ENCODE assay signal across 30 cellular contexts in genomic region chr5:116892993-116893392, GRCh38.
"Had no signal": no experiment of that assay in that cellular context is flagged by ENCODE, and none has a peak within 500 bp of the region (broad histone marks: within the 10 kb centered on the region; RNA-seq: fewer than 3 reads in every experiment).

No MANE protein-coding gene starts in this region.

- H3K4me1 ChIP-seq: ascending aorta, colonic mucosa, Peyer's patch, SJSA1 had no signal

- H3K27ac ChIP-seq: ascending aorta, cardiac muscle cell, colonic mucosa, Peyer's patch, SJSA1 had no signal

- H3K4me3 ChIP-seq: ascending aorta, cardiac muscle cell, colonic mucosa, MG63, Peyer's patch, SJSA1 had no signal

- DNase-seq: activated CD4-positive, alpha-beta T cell treated with anti-CD3 and anti-CD28 coated beads, Interleukin-2, amount 10 ng/mL, durations not matched to agents 24 days and 14 days; activated CD4-positive, alpha-beta T cell treated with anti-CD3 and anti-CD28 coated beads, Interleukin-2, amount 50 U/mL, for 4 hours; activated CD8-positive, alpha-beta T cell treated with anti-CD3 and anti-CD28 coated beads for 36 hours; activated effector memory CD4-positive, alpha-beta T cell treated with anti-CD3 and anti-CD28 coated beads, Interleukin-2, amount 50 U/mL, for 16 hours; activated naive CD4-positive, alpha-beta T cell; activated naive CD8-positive, alpha-beta T cell treated with anti-CD3 and anti-CD28 coated beads, Interleukin-2, amount 10 ng/mL, durations not matched to agents 7 days and 5 days; activated T-cell treated with anti-CD3 and anti-CD28 coated beads, Interleukin-2, amount 50 U/mL, for 1 hour; activated T-cell treated with anti-CD3 and anti-CD28 coated beads, Interleukin-2, amount 50 U/mL, for 72 hours; amygdala; colonic mucosa; Kasumi-1; MG63; NCI-H1048; NCI-H1105 treated with DMSO at 0.1 percent for 48 hours; NCI-H1436; NCI-H1694; NCI-H1930; NCI-H2081 treated with DMSO at 0.1 percent for 48 hours; NCI-H345; NCI-H748 treated with DMSO at 0.1 percent for 48 hours; NK-92 treated with Interleukin-12 subunit alpha and Interleukin-12 subunit beta, amount 100 ng/mL, for 24 hours; PC-3; Peyer's patch; RPMI8226; SHP77 treated with DMSO at 0.1 percent for 48 hours; T1000 had no signal

- ATAC-seq: activated CD8-positive, alpha-beta T cell treated with anti-CD3 and anti-CD28 coated beads for 36 hours; activated T-cell treated with anti-CD3 and anti-CD28 coated beads, Interleukin-2, amount 50 U/mL, for 72 hours; activated T-helper 17 cell treated with anti-CD3 and anti-CD28 coated beads, Interleukin-2, amount 50 U/mL, for 72 hours; PC-3 had no signal

- H3K36me3 ChIP-seq: ascending aorta, cardiac muscle cell, colonic mucosa, MG63, Peyer's patch, SJSA1 had no signal

- H3K9me3 ChIP-seq: ascending aorta, colonic mucosa, MG63, Peyer's patch had no signal

- H3K27me3 ChIP-seq: ascending aorta, cardiac muscle cell, colonic mucosa, MG63, Peyer's patch, SJSA1 had no signal
